26 cellular contexts compared by ENCODE assay signal in genomic region chr2:42199002-42199401, GRCh38. TPM values are rescaled to one million over a fixed set of nuclear protein-coding genes. Genes with fewer than 3 reads are reported as not detected.
DNase-seq lines count a peak whose midpoint lies in the region; ATAC-seq and TF ChIP-seq lines count a peak whose summit lies in the region.
"Had no signal": no experiment of that assay in that cellular context is flagged by ENCODE, and none has a peak within 500 bp of the region (broad histone marks: within the 10 kb centered on the region; RNA-seq: fewer than 3 reads in every experiment).

No MANE protein-coding gene starts in this region.

- H3K4me3 Mint-ChIP-seq in activated naive CD4-positive, alpha-beta T cell treated with anti-CD3 and anti-CD28 coated beads, Interleukin-2, amount 50 U/mL, for 24 hours = peak overlapping the region; percentile 23
- H3K4me3 Mint-ChIP-seq in T-helper 17 cell (peak overlapping the region; percentile 13), endodermal cell (no peak overlapping the region)
- H3K4me3 Mint-ChIP-seq: H9, nephron progenitor cell had no signal

- H3K9ac ChIP-seq in endodermal cell (ENCODE audit: extremely low read depth, low read length, poor library complexity, severe bottlenecking) = no peak overlapping the region
- H3K9ac ChIP-seq: BLaER1 had no signal

- no peaks in the 10 kb centered on the region for H3K27me3 ChIP-seq in endodermal cell (ENCODE audit: control insufficient read depth, insufficient read depth, low read length, poor library complexity, severe bottlenecking)
- H3K27me3 ChIP-seq in WERI-Rb-1 (ENCODE audit: insufficient read depth, low read depth, severe bottlenecking) = no peaks in the 10 kb centered on the region
- H3K27me3 ChIP-seq: BLaER1, brain microvascular endothelial cell, ovary, testis had no signal

- H3K27me3 Mint-ChIP-seq in activated naive CD4-positive, alpha-beta T cell treated with anti-CD3 and anti-CD28 coated beads, Interleukin-2, amount 50 U/mL, for 24 hours = no peaks in the 10 kb centered on the region
- H3K27me3 Mint-ChIP-seq in T-helper 17 cell = no peaks in the 10 kb centered on the region
- H3K27me3 Mint-ChIP-seq in endodermal cell (ENCODE audit: insufficient read depth) = no peaks in the 10 kb centered on the region

- H3K4me3 ChIP-seq in endodermal cell (ENCODE audit: low read length) (peak overlapping the region; percentile 55), WERI-Rb-1 (ENCODE audit: low read depth, low read length) (no peak overlapping the region)
- H3K4me3 ChIP-seq: BLaER1, ovary, testis had no signal

- peaks cover 4% of the 10 kb centered on the region for H3K9me3 Mint-ChIP-seq in activated naive CD4-positive, alpha-beta T cell treated with anti-CD3 and anti-CD28 coated beads, Interleukin-2, amount 50 U/mL, for 24 hours
- peaks cover 2% of the 10 kb centered on the region for H3K9me3 Mint-ChIP-seq in endodermal cell

- H3K4me1 Mint-ChIP-seq in activated naive CD4-positive, alpha-beta T cell treated with anti-CD3 and anti-CD28 coated beads, Interleukin-2, amount 50 U/mL, for 24 hours = peaks cover 88% of the 10 kb centered on the region
- peaks cover 57% of the 10 kb centered on the region for H3K4me1 Mint-ChIP-seq in T-helper 17 cell
- peaks cover 32% of the 10 kb centered on the region for H3K4me1 Mint-ChIP-seq in endodermal cell

- peaks cover 10% of the 10 kb centered on the region for H3K36me3 Mint-ChIP-seq in activated naive CD4-positive, alpha-beta T cell treated with anti-CD3 and anti-CD28 coated beads, Interleukin-2, amount 50 U/mL, for 24 hours
- H3K36me3 Mint-ChIP-seq in T-helper 17 cell (ENCODE audit: low read depth) = peaks cover 6% of the 10 kb centered on the region
- H3K36me3 Mint-ChIP-seq in endodermal cell (ENCODE audit: low read depth) = peaks cover 15% of the 10 kb centered on the region

- no peak for DNase-seq in activated naive CD4-positive, alpha-beta T cell (lab: John Stamatoyannopoulos, UW)
- DNase-seq in T-helper 17 cell (no peak), endodermal cell (no peak), WERI-Rb-1 (no peak)
- no peak for DNase-seq in stimulated activated naive CD8-positive, alpha-beta T cell treated with anti-CD3 and anti-CD28 coated beads, Interleukin-15, Interleukin-2, amounts not matched to agents 100 U/mL and 50 U/mL, for 24 hours
- no peak for DNase-seq in central memory CD4-positive, alpha-beta T cell
- DNase-seq: activated CD4-positive, alpha-beta T cell treated with anti-CD3 and anti-CD28 coated beads for 1 hour; brain microvascular endothelial cell; DND-41; effector CD4-positive, alpha-beta T cell; glutamatergic neuron; H9; islet precursor cell; NCI-H1436; NCI-H2081 treated with DMSO at 0.1 percent for 48 hours; NCI-H226; NCI-H748 treated with DMSO at 0.1 percent for 48 hours; nephron progenitor cell; ovary; retina; small intestine; stimulated activated CD4-positive, alpha-beta T cell treated with anti-CD3 and anti-CD28 coated beads, Interleukin-2, amount 100 ng/mL, for 24 hours; testis had no signal

- no peak for ATAC-seq in T-helper 17 cell
- ATAC-seq in stimulated activated naive CD8-positive, alpha-beta T cell treated with anti-CD3 and anti-CD28 coated beads, Interleukin-15, Interleukin-2, amounts not matched to agents 100 U/mL and 50 U/mL, for 24 hours = peak; percentile 66
- ATAC-seq in HG02588 (IDR thresholded peaks at IDR 0.05; ENCODE audit: unreplicated experiment) = no peak

- TF ChIP-seq CTCF in endodermal cell (conservative IDR thresholded peaks at IDR 0.05) (no peak), WERI-Rb-1 (IDR thresholded peaks at IDR 0.05; ENCODE audit: low read depth, low read length) (no peak)

- H3K9me3 ChIP-seq in T-helper 17 cell (ENCODE audit: control insufficient read depth, low read length, poor library complexity, severe bottlenecking) (no peaks in the 10 kb centered on the region), endodermal cell (ENCODE audit: control insufficient read depth, low read length) (peaks cover 14% of the 10 kb centered on the region), WERI-Rb-1 (ENCODE audit: severe bottlenecking) (no peaks in the 10 kb centered on the region)
- H3K9me3 ChIP-seq: BLaER1, ovary, testis had no signal

- peaks cover 6% of the 10 kb centered on the region for H3K36me3 ChIP-seq in endodermal cell (ENCODE audit: control insufficient read depth, insufficient read depth, low read length)
- no peaks in the 10 kb centered on the region for H3K36me3 ChIP-seq in WERI-Rb-1
- H3K36me3 ChIP-seq: BLaER1, brain microvascular endothelial cell, ovary had no signal

- WGBS in endodermal cell (ENCODE audit: insufficient coverage in 1 of 2, insufficient read length in 1 of 2), 2 experiments = 99 to 100% methylated on average over 2 of the region's 2 CpGs

- H3K27ac Mint-ChIP-seq in activated naive CD4-positive, alpha-beta T cell treated with anti-CD3 and anti-CD28 coated beads, Interleukin-2, amount 50 U/mL, for 24 hours = peak overlapping the region; percentile 53
- H3K27ac Mint-ChIP-seq in T-helper 17 cell = peak overlapping the region; percentile 65
- peak overlapping the region; percentile 5 for H3K27ac Mint-ChIP-seq in endodermal cell
- H3K27ac Mint-ChIP-seq: nephron progenitor cell had no signal

- peaks cover 10% of the 10 kb centered on the region for H3K4me1 ChIP-seq in endodermal cell (ENCODE audit: control insufficient read depth, insufficient read depth, low read length)

- H3K27ac ChIP-seq in endodermal cell (ENCODE audit: low read depth, low read length) (no peak overlapping the region), WERI-Rb-1 (no peak overlapping the region)
- H3K27ac ChIP-seq: BLaER1, brain microvascular endothelial cell, ovary, testis had no signal

RNA-seq across cellular contexts. Expression of gene EML4, which starts 29.8 kb away (rescaled TPM):
- total RNA-seq in T-helper 17 cell = 100 to 1,000 TPM; 292 to 348 TPM
- total RNA-seq in endodermal cell = 10 to 100 TPM; 84.6 to 90.9 TPM
- polyA plus RNA-seq in endodermal cell (2013, experiment 1 of 2) = 63.3 TPM
- polyA plus RNA-seq in endodermal cell (2013, experiment 2 of 2) = 67.9 TPM

Comparison
In these comparisons a context has a peak if more than half of its experiments do, and no peak if none do; other contexts are left out.
1. H3K27ac Mint-ChIP-seq: peak in every context shown above with its lines; median percentile 65 in T-helper 17 cell; 53 in activated naive CD4-positive, alpha-beta T cell treated with anti-CD3 and anti-CD28 coated beads, Interleukin-2, amount 50 U/mL, for 24 hours; 5 in endodermal cell.